In the genomic region with DNA sequence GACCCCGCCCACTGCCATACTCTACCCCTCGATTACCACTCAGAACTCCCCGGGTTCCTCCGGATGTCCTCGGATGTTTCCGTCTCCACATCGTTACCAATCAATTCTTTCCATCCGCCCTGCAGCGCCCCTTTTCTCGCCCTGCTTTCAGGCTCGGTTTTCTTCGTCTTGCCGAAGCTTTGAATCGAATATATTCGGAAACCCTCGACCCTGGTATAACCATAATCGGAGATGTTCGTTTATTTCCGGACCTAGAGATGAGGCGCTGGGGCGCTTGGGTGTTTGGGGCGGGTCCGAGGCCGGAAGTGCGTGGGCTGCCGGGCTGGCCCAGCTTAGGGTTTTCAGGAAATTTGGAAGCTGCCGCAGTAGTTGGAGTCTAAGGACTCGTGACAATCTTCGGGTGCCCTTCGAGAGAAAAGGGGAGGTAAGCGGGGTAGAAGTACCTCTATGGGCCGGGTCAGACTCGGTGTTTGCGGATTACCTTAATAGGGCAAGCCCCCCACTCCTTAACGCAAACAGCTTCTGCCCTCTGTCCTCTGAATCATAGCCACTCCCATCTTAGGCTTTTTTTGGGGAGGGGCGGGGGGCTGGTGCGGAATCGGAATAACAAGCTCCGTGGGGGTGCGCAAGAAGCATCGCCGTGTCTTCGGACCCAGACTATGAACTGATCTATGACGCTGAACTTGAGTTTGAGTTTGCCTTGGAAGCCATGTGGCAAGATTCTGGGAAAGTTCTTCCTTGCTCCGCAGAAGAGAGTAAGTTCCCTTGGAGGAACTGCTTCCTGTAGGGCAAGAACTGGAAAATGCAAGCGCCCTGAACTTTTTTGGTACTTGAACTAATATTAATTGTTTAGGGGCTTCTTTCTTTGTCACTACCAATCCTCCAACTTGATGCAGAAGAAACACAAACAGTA, we compare ENCODE assay signal across 8 cellular contexts. TPM values are rescaled to one million over a fixed set of nuclear protein-coding genes. Genes with fewer than 3 reads are reported as not detected.
DNase-seq lines count a peak whose midpoint lies in the region; ATAC-seq and TF ChIP-seq lines count a peak whose summit lies in the region.

Gene C14orf119, plus strand, starts transcription at position 310 of the 913 bp plus-strand sequence. CDS start 2,154 bp downstream, outside the sequence.

- no peaks in the 10 kb centered on the region for H3K27me3 Mint-ChIP-seq in CD4-positive, alpha-beta T cell

- H3K4me3 Mint-ChIP-seq in CD4-positive, alpha-beta T cell = no peak within 1 kb of the TSS

- H3K27ac ChIP-seq in CD4-positive, alpha-beta T cell (ENCODE audit: low read depth, low read length) = peak within 1 kb of the TSS; percentile 96
- H3K27ac ChIP-seq in esophagus (ENCODE audit: low read depth in 2 of 2, low read length in 1 of 2) = peak within 1 kb of the TSS; percentile 100
- peak within 1 kb of the TSS; percentile 99 for H3K27ac ChIP-seq in muscle layer of duodenum (ENCODE audit: low read length)

- no peak within 1 kb of the TSS for H3K27ac Mint-ChIP-seq in CD4-positive, alpha-beta T cell

- CTCF ChIA-PET in CD4-positive, alpha-beta T cell (lab: Charles Lee) = interaction anchor here (0.6 to 4.4 kb wide), 19 partner anchors 14 to 1372 kb away, joined by 3 to 32 read pairs (median 5); partner anchors contain the start of genes AJUBA, CDH24 and PRMT5

- peak; percentile 85 for ATAC-seq in CD4-positive, alpha-beta T cell (ENCODE audit: poor library complexity)

- H3K4me3 ChIP-seq in esophagus (ENCODE audit: low read depth in 1 of 2, low read length in 2 of 2) (peak within 1 kb of the TSS; percentile 92), muscle layer of duodenum (ENCODE audit: low read depth in 1 of 2, low read length in 2 of 2) (peak within 1 kb of the TSS; percentile 89 to 96)

- DNase-seq in CD4-positive, alpha-beta T cell = peak in 8 of 10 experiments; percentile 99 to 100 (median 100)
- DNase-seq in GM20000 (ENCODE audit: low spot score) = peak; percentile 99
- DNase-seq in HS-5 (ENCODE audit: low read depth) = peak; percentile 99
- DNase-seq in activated CD8-positive, alpha-beta memory T cell treated with anti-CD3 and anti-CD28 coated beads for 4 hours (ENCODE audit: low read depth in 2 of 2) = peak; percentile 98 to 99
- DNase-seq in superior temporal gyrus (ENCODE audit: extremely low spot score) = peak; percentile 100
- DNase-seq in nucleus accumbens (lab: John Stamatoyannopoulos, UW) = no peak

- no peak for TF ChIP-seq CTCF in CD4-positive, alpha-beta T cell (IDR thresholded peaks at IDR 0.05)
- TF ChIP-seq CTCF in GM20000 (IDR thresholded peaks at IDR 0.05; ENCODE audit: extremely low read depth, missing control alignments) = no peak

- POLR2A ChIA-PET in CD4-positive, alpha-beta T cell (lab: Charles Lee) = interaction anchor here (0.5 to 5.0 kb wide), 61 partner anchors 9 to 1790 kb away, joined by 3 to 135 read pairs (median 4); partner anchors contain the start of genes AJUBA, CDH24, CEBPE and CHD8

- H3K9me3 ChIP-seq in CD4-positive, alpha-beta T cell (ENCODE audit: control insufficient read depth, low read length) = no peaks in the 10 kb centered on the region
- H3K9me3 ChIP-seq in esophagus (ENCODE audit: control insufficient read depth in 2 of 2, insufficient read depth in 1 of 2, low read depth in 1 of 2, low read length in 1 of 2) = no peaks in the 10 kb centered on the region
- no peaks in the 10 kb centered on the region for H3K9me3 ChIP-seq in muscle layer of duodenum (ENCODE audit: control insufficient read depth in 1 of 2, low read length in 2 of 2)

- H3K4me1 ChIP-seq in esophagus (ENCODE audit: control insufficient read depth in 2 of 2, insufficient read depth in 2 of 2, low read length in 1 of 2) (peaks cover 0 to 2% of the 10 kb centered on the region in 2 donors), muscle layer of duodenum (ENCODE audit: control insufficient read depth in 1 of 2, insufficient read depth in 2 of 2, low read length in 2 of 2) (peaks cover 13 to 34% of the 10 kb centered on the region in 2 donors)

- H3K9me3 Mint-ChIP-seq in CD4-positive, alpha-beta T cell = no peaks in the 10 kb centered on the region

- H3K27me3 ChIP-seq in CD4-positive, alpha-beta T cell (ENCODE audit: control insufficient read depth, insufficient read depth, low read length) = no peaks in the 10 kb centered on the region
- no peaks in the 10 kb centered on the region for H3K27me3 ChIP-seq in esophagus (ENCODE audit: control insufficient read depth in 1 of 2, insufficient read depth in 2 of 2, low read length in 2 of 2)
- H3K27me3 ChIP-seq in muscle layer of duodenum (ENCODE audit: low read depth, low read length) = no peaks in the 10 kb centered on the region

- peaks cover 48% of the 10 kb centered on the region for H3K36me3 Mint-ChIP-seq in CD4-positive, alpha-beta T cell (ENCODE audit: low read depth)

- intact Hi-C loops in CD4-positive, alpha-beta T cell (cut with DNase I, micrococcal nuclease) = loop anchor here (1.0 to 10.0 kb wide), 8 partner anchors 23 to 469 kb away; partner anchors contain the start of genes HOMEZ (in 2 of the 2), AP1G2 (in 1 of the 2), CEBPE (in 1 of the 2) and OXA1L (in 1 of the 2)

- WGBS in esophagus, 2 donors = 0% methylated on average over 46 of the region's 46 CpGs

- peaks cover 0 to 7% of the 10 kb centered on the region in 2 donors for H3K36me3 ChIP-seq in esophagus (ENCODE audit: control insufficient read depth in 2 of 2, insufficient read depth in 2 of 2, low read length in 1 of 2)
- H3K36me3 ChIP-seq in muscle layer of duodenum (ENCODE audit: control insufficient read depth in 1 of 2, insufficient read depth in 2 of 2, low read length in 2 of 2) = peaks cover 18 to 34% of the 10 kb centered on the region in 2 donors

- H3K4me1 Mint-ChIP-seq in CD4-positive, alpha-beta T cell (ENCODE audit: low read depth) = peaks cover 46% of the 10 kb centered on the region

RNA-seq across cellular contexts. Expression of gene C14orf119, which starts in this region (rescaled TPM):
- 1 to 10 TPM; 3.1 to 3.9 TPM for total RNA-seq in CD4-positive, alpha-beta T cell
- 10 to 100 TPM; 14.9 to 38.4 TPM for polyA plus RNA-seq in esophagus

Comparison
In these comparisons a context has a peak if more than half of its experiments do, and no peak if none do; other contexts are left out.
1. DNase-seq: peak in CD4-positive, alpha-beta T cell (8 of 10), GM20000 (single experiment), HS-5 (single experiment), activated CD8-positive, alpha-beta memory T cell treated with anti-CD3 and anti-CD28 coated beads for 4 hours (2 of 2) and superior temporal gyrus (single experiment); none in nucleus accumbens (0 of 56).
2. Peak in every context shown above with its lines, with median percentiles within 50 percentile points of each other: H3K27ac ChIP-seq.